30 cellular contexts compared by ENCODE assay signal in genomic region chrX:79287724-79288123, GRCh38.
"Had no signal": no experiment of that assay in that cellular context is flagged by ENCODE, and none has a peak within 500 bp of the region (broad histone marks: within the 10 kb centered on the region; RNA-seq: fewer than 3 reads in every experiment).

No MANE protein-coding gene starts in this region.

- H3K9ac ChIP-seq: neural progenitor cell had no signal

- H3K27ac ChIP-seq: adrenal gland, ascending aorta, colonic mucosa, dorsolateral prefrontal cortex, hepatocyte, left lung, neural progenitor cell, sigmoid colon, transverse colon, VCaP had no signal

- H3K27me3 ChIP-seq: ascending aorta, colonic mucosa, hepatocyte, left lung, neural progenitor cell, sigmoid colon, transverse colon had no signal

- H3K9me3 ChIP-seq: adrenal gland, ascending aorta, colonic mucosa, left lung, sigmoid colon, transverse colon had no signal

- H3K79me2 ChIP-seq: hepatocyte had no signal

- H2AFZ ChIP-seq: hepatocyte, neural progenitor cell had no signal

- H3K4me3 Mint-ChIP-seq: activated CD4-positive, alpha-beta memory T cell treated with anti-CD3 and anti-CD28 coated beads for 36 hours; activated naive CD8-positive, alpha-beta T cell; activated T-helper 17 cell treated with anti-CD3 and anti-CD28 coated beads, Interleukin-2, amount 50 U/mL, for 72 hours; effector memory CD8-positive, alpha-beta T cell; immature natural killer cell; neural progenitor cell; stimulated activated memory B cell treated with anti-CD40 and anti-IgM and Interleukin-4, amounts not matched to agents 10 μg/mL and 1 μg/mL and 100 μg/mL, for 72 hours had no signal

- H3K4me2 ChIP-seq: hepatocyte, neural progenitor cell, smooth muscle cell had no signal

- H3K36me3 ChIP-seq: adrenal gland, ascending aorta, colonic mucosa, left lung, sigmoid colon, transverse colon had no signal

- H3K4me1 ChIP-seq: adrenal gland, ascending aorta, colonic mucosa, left lung, neural progenitor cell, sigmoid colon, transverse colon had no signal

- ATAC-seq: activated CD4-positive, CD25-positive, alpha-beta regulatory T cell treated with anti-CD3 and anti-CD28 coated beads, Interleukin-2, amount 50 U/mL, for 24 hours; activated T-helper 17 cell treated with anti-CD3 and anti-CD28 coated beads, Interleukin-2, amount 50 U/mL, for 72 hours; effector memory CD8-positive, alpha-beta T cell; esophagus mucosa; left lung; naive thymus-derived CD8-positive, alpha-beta T cell; stimulated activated memory B cell treated with anti-CD40 and anti-IgM and Interleukin-4, amounts not matched to agents 10 μg/mL and 1 μg/mL and 100 μg/mL, for 72 hours had no signal

- FAIRE-seq: endothelial cell of umbilical vein, frontal cortex, urothelium cell line had no signal

- H3K27ac Mint-ChIP-seq: activated CD4-positive, alpha-beta memory T cell treated with anti-CD3 and anti-CD28 coated beads for 36 hours; activated naive CD8-positive, alpha-beta T cell; activated T-helper 17 cell treated with anti-CD3 and anti-CD28 coated beads, Interleukin-2, amount 50 U/mL, for 72 hours; neural progenitor cell; progenitor cell of endocrine pancreas; stimulated activated memory B cell treated with anti-CD40 and anti-IgM and Interleukin-4, amounts not matched to agents 10 μg/mL and 1 μg/mL and 100 μg/mL, for 72 hours had no signal

- H3K4me1 Mint-ChIP-seq: activated T-helper 17 cell treated with anti-CD3 and anti-CD28 coated beads, Interleukin-2, amount 50 U/mL, for 72 hours; neural progenitor cell; stimulated activated memory B cell treated with anti-CD40 and anti-IgM and Interleukin-4, amounts not matched to agents 10 μg/mL and 1 μg/mL and 100 μg/mL, for 72 hours had no signal

- H3K27me3 Mint-ChIP-seq: activated CD4-positive, alpha-beta memory T cell treated with anti-CD3 and anti-CD28 coated beads for 36 hours; activated naive CD8-positive, alpha-beta T cell; activated T-helper 17 cell treated with anti-CD3 and anti-CD28 coated beads, Interleukin-2, amount 50 U/mL, for 72 hours; effector memory CD8-positive, alpha-beta T cell; naive thymus-derived CD8-positive, alpha-beta T cell; progenitor cell of endocrine pancreas; stimulated activated memory B cell treated with anti-CD40 and anti-IgM and Interleukin-4, amounts not matched to agents 10 μg/mL and 1 μg/mL and 100 μg/mL, for 72 hours had no signal

- H3K4me3 ChIP-seq: adrenal gland, ascending aorta, colonic mucosa, dorsolateral prefrontal cortex, hepatocyte, left lung, lung, neural progenitor cell, sigmoid colon, smooth muscle cell, transverse colon had no signal

- H3K9me3 Mint-ChIP-seq: activated T-helper 17 cell treated with anti-CD3 and anti-CD28 coated beads, Interleukin-2, amount 50 U/mL, for 72 hours; effector memory CD8-positive, alpha-beta T cell; stimulated activated memory B cell treated with anti-CD40 and anti-IgM and Interleukin-4, amounts not matched to agents 10 μg/mL and 1 μg/mL and 100 μg/mL, for 72 hours had no signal

- DNase-seq: activated CD4-positive, alpha-beta memory T cell treated with anti-CD3 and anti-CD28 coated beads for 36 hours; adrenal gland; central memory CD4-positive, alpha-beta T cell; colonic mucosa; dorsolateral prefrontal cortex; effector memory CD8-positive, alpha-beta T cell; glutamatergic neuron; immature natural killer cell; kidney glomerular epithelial cell; left lung; naive thymus-derived CD8-positive, alpha-beta T cell; retina; sigmoid colon; stimulated activated CD4-positive, alpha-beta T cell treated with anti-CD3 and anti-CD28 coated beads, Interleukin-15, amount 100 ng/mL, for 24 hours; transverse colon had no signal

- H3K36me3 Mint-ChIP-seq: activated CD4-positive, alpha-beta memory T cell treated with anti-CD3 and anti-CD28 coated beads for 36 hours; neural progenitor cell had no signal
